Comparison of ENCODE assay signal across 8 cellular contexts in the genomic region with DNA sequence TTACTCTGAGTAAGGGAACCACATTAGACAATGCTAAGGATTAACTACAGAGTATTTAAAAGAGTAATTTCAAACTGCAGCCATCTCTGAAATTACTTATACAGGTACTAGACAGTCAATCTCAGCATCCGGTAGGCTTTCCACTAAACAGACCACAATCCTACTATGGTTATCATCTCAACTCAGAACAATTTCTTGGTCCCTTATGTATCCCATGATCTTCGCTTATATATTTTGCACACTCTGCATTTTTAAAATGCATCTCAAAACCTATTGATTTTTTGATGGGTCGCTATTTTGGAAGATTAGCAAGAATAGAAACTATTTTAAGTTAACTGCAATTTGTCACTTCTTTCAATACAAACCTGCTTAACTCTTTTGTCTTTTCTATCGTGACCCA. TPM values are rescaled to one million over a fixed set of nuclear protein-coding genes. Genes with fewer than 3 reads are reported as not detected.
DNase-seq lines count a peak whose midpoint lies in the region; ATAC-seq and TF ChIP-seq lines count a peak whose summit lies in the region.

No MANE protein-coding gene starts in this region.

- H3K9me3 Mint-ChIP-seq in T-cell: no peaks in the 10 kb centered on the region

- peaks cover 44 to 55% (median 48%) of the 10 kb centered on the region in 3 donors for H3K4me1 Mint-ChIP-seq in T-cell

- H3F3A ChIP-seq in smooth muscle cell (ENCODE audit: low read depth): peaks cover 37% of the 10 kb centered on the region

- 45% methylated on average over 4 of the region's 4 CpGs for WGBS in smooth muscle cell (ENCODE audit: low lambda C conversion rate)

- H3K4me3 Mint-ChIP-seq in T-cell: peak overlapping the region; percentile 89 to 95 (median 92)

- CTCF ChIA-PET in T-cell (lab: Charles Lee): no interaction called here

- H3K9ac ChIP-seq in smooth muscle cell (ENCODE audit: low read depth): peak overlapping the region; percentile 89

- H3K4me2 ChIP-seq in smooth muscle cell: peak overlapping the region; percentile 98

- H3K36me3 ChIP-seq in HAP-1 (replicated peaks): peaks cover 19% of the 10 kb centered on the region
- H3K36me3 ChIP-seq in smooth muscle cell (ENCODE audit: low read depth): no peaks in the 10 kb centered on the region

- in situ Hi-C loops in HAP-1 (cut with MboI; ENCODE audit: low sequenced_read_pairs): no loop called here

- peaks cover 24% of the 10 kb centered on the region for H3K4me1 ChIP-seq in HAP-1
- H3K4me1 ChIP-seq in smooth muscle cell (ENCODE audit: low read depth): peaks cover 23% of the 10 kb centered on the region

- peak overlapping the region; percentile 91 for H2AFZ ChIP-seq in smooth muscle cell (ENCODE audit: low read depth)

- H3K36me3 Mint-ChIP-seq in T-cell: peaks cover 10% of the 10 kb centered on the region

- H3K27me3 Mint-ChIP-seq in T-cell: no peaks in the 10 kb centered on the region

- H3K4me3 ChIP-seq in HAP-1 (peak overlapping the region; percentile 72), foreskin fibroblast (ENCODE audit: low read depth in 1 of 2, low read length in 2 of 2) (peak overlapping the region; percentile 67 to 94), smooth muscle cell (peak overlapping the region; percentile 94)

- TF ChIP-seq CTCF in foreskin fibroblast (IDR thresholded peaks at IDR 0.05; ENCODE audit: low read depth, low read length) (no peak), smooth muscle cell (IDR thresholded peaks at IDR 0.05; ENCODE audit: borderline replicate concordance, insufficient read depth, poor library complexity, severe bottlenecking) (no peak)

- H3K79me2 ChIP-seq in smooth muscle cell (ENCODE audit: low read depth): peaks cover 57% of the 10 kb centered on the region

- peak overlapping the region; percentile 89 for H3K27ac ChIP-seq in smooth muscle cell (ENCODE audit: low read depth)

- POLR2A ChIA-PET in T-cell (lab: Charles Lee): no interaction called here

- DNase-seq in HAP-1 (ENCODE audit: low spot score in 2 of 2) (no peak), T-cell (no peak), foreskin fibroblast (no peak), smooth muscle cell (lab: John Stamatoyannopoulos, UW; ENCODE audit: unreplicated experiment) (no peak), anterior cingulate cortex (lab: John Stamatoyannopoulos, UW) (no peak), T1000 (lab: John Stamatoyannopoulos, UW) (no peak), NCI-H446 treated with DMSO at 0.1 percent for 48 hours (lab: John Stamatoyannopoulos, UW) (no peak), COLO829 (ENCODE audit: low spot score) (no peak)

- H3K9me3 ChIP-seq in HAP-1 (no peaks in the 10 kb centered on the region), smooth muscle cell (replicated peaks; ENCODE audit: low read depth) (no peaks in the 10 kb centered on the region)

- H3K27me3 ChIP-seq in HAP-1 (ENCODE audit: low read depth) (no peaks in the 10 kb centered on the region), smooth muscle cell (ENCODE audit: low read depth) (no peaks in the 10 kb centered on the region)

- ATAC-seq in T-cell (replicated peaks in 1 of 4): no peak

- peak overlapping the region; percentile 92 to 95 for H3K27ac Mint-ChIP-seq in T-cell

- peaks cover 53% of the 10 kb centered on the region for H4K20me1 ChIP-seq in smooth muscle cell (ENCODE audit: low read depth)

RNA-seq across cellular contexts. Expression of a gene that starts 1.4 kb away (rescaled TPM):
- total RNA-seq in T-cell (10 to 100 TPM; 31.5 to 54.7 (median 44.4) TPM), smooth muscle cell (78.4 and 89.7 TPM in 2 replicates)
- polyA plus RNA-seq in smooth muscle cell: 25.9 and 27.5 TPM in 2 replicates
